In genomic region chr18:77055429-77056310, GRCh38 we compare ENCODE assay signal across 8 cellular contexts.
DNase-seq lines count a peak whose midpoint lies in the region; ATAC-seq, FAIRE-seq and TF ChIP-seq lines count a peak whose summit lies in the region.

No MANE protein-coding gene starts in this region.

- no peak for TF ChIP-seq CTCF in astrocyte (IDR thresholded peaks at IDR 0.05; ENCODE audit: insufficient read depth, low read depth, low read length)
- TF ChIP-seq CTCF in mesothelial cell of epicardium (IDR thresholded peaks at IDR 0.05; ENCODE audit: unreplicated experiment): no peak

- H3K36me3 Mint-ChIP-seq in astrocyte (ENCODE audit: low read depth, unreplicated experiment) (no peaks in the 10 kb centered on the region), mesothelial cell of epicardium (no peaks in the 10 kb centered on the region)

- H3K27me3 Mint-ChIP-seq in astrocyte (ENCODE audit: low read depth, unreplicated experiment) (no peaks in the 10 kb centered on the region), mesothelial cell of epicardium (ENCODE audit: low read depth) (no peaks in the 10 kb centered on the region)

- peak overlapping the region; percentile 6 for H2AFZ ChIP-seq in astrocyte (ENCODE audit: low read depth, low read length)

- intact Hi-C loops in Right ventricle myocardium inferior (cut with DNase I) (loop anchor here (1.0 to 5.0 kb wide), 4 partner anchors 41 to 157 kb away; partner anchors contain the start of gene MBP), cardiac septum (cut with DNase I) (loop anchor here (1.0 kb wide), 1 partner anchor 55 kb away; no protein-coding TSS in a partner anchor), aorta (cut with DNase I) (loop anchor here in 1 of 2 donors (5.0 kb wide), 1 partner anchor 152 kb away; no protein-coding TSS in a partner anchor)

- H3K79me2 ChIP-seq in astrocyte (ENCODE audit: insufficient read depth, low read length): no peaks in the 10 kb centered on the region

- peak overlapping the region; percentile 74 for H3K9ac ChIP-seq in astrocyte (ENCODE audit: low read length)

- peaks cover 38% of the 10 kb centered on the region for H3K4me1 ChIP-seq in astrocyte (ENCODE audit: insufficient read depth, low read length)
- no peaks in the 10 kb centered on the region for H3K4me1 ChIP-seq in aorta (ENCODE audit: control insufficient read depth in 1 of 2, insufficient read depth in 2 of 2, low read length in 2 of 2)
- peaks cover 8% of the 10 kb centered on the region; the same call in 1 of the 2 replicates for H3K4me1 ChIP-seq in SJCRH30

- H3K27ac ChIP-seq in astrocyte (ENCODE audit: low read depth, low read length) (peak overlapping the region; percentile 91), aorta (ENCODE audit: low read depth in 1 of 2, low read length in 2 of 2) (no peak overlapping the region), SJCRH30 (no peak overlapping the region)

- peak overlapping the region; percentile 58 for H3K4me3 Mint-ChIP-seq in astrocyte (ENCODE audit: unreplicated experiment)
- no peak overlapping the region for H3K4me3 Mint-ChIP-seq in mesothelial cell of epicardium

- H3K4me1 Mint-ChIP-seq in astrocyte (ENCODE audit: low read depth, unreplicated experiment): peaks cover 23% of the 10 kb centered on the region
- H3K4me1 Mint-ChIP-seq in mesothelial cell of epicardium: peaks cover 30% of the 10 kb centered on the region

- H3K9me3 ChIP-seq in astrocyte (ENCODE audit: insufficient read depth, low read depth, low read length): no peaks in the 10 kb centered on the region
- no peaks in the 10 kb centered on the region for H3K9me3 ChIP-seq in aorta (ENCODE audit: control insufficient read depth, low read length)
- H3K9me3 ChIP-seq in SJCRH30 (replicated peaks): no peaks in the 10 kb centered on the region

- no peak overlapping the region for H3K4me3 ChIP-seq in astrocyte (ENCODE audit: insufficient read depth, low read depth, low read length)
- H3K4me3 ChIP-seq in aorta (ENCODE audit: low read length in 2 of 2): no peak overlapping the region
- no peak overlapping the region; the same call in 1 of the 2 replicates for H3K4me3 ChIP-seq in SJCRH30

- H3K27me3 ChIP-seq in astrocyte (ENCODE audit: insufficient read depth, low read length) (no peaks in the 10 kb centered on the region), aorta (ENCODE audit: control insufficient read depth in 1 of 2, insufficient read depth in 2 of 2, low read length in 1 of 2) (no peaks in the 10 kb centered on the region), SJCRH30 (no peaks in the 10 kb centered on the region)

- DNase-seq in Right ventricle myocardium inferior (ENCODE audit: missing footprints) (peak; percentile 87), cardiac septum (ENCODE audit: low spot score) (no peak), astrocyte (ENCODE audit: low read depth) (no peak), mesothelial cell of epicardium (ENCODE audit: low spot score in 2 of 2, unreplicated experiment in 2 of 2) (no peak), aorta (peak; percentile 68 to 80), NCI-H2171 (lab: John Stamatoyannopoulos, UW) (no peak), SJCRH30 (no peak)

- ATAC-seq in Right ventricle myocardium inferior (peak; percentile 15), aorta (ENCODE audit: low FRiP score) (no peak), HG02981 (IDR thresholded peaks at IDR 0.05; ENCODE audit: unreplicated experiment) (no peak)

- H3K4me2 ChIP-seq in astrocyte (ENCODE audit: low read length): peak overlapping the region; percentile 79

- WGBS in aorta, 2 donors: 90 to 96% methylated on average over 16 of the region's 16 CpGs

- H4K20me1 ChIP-seq in astrocyte (ENCODE audit: insufficient read depth, low read length): no peaks in the 10 kb centered on the region

- no peak for FAIRE-seq in astrocyte (lab: Jason Lieb, UNC)

- H3K36me3 ChIP-seq in astrocyte (ENCODE audit: insufficient read depth, low read length) (no peaks in the 10 kb centered on the region), aorta (ENCODE audit: control insufficient read depth in 1 of 2, insufficient read depth in 2 of 2, low read length in 1 of 2) (no peaks in the 10 kb centered on the region), SJCRH30 (no peaks in the 10 kb centered on the region)

- H3K9me3 Mint-ChIP-seq in astrocyte (ENCODE audit: unreplicated experiment): peaks cover 4% of the 10 kb centered on the region
- H3K9me3 Mint-ChIP-seq in mesothelial cell of epicardium: no peaks in the 10 kb centered on the region

- H3K27ac Mint-ChIP-seq in astrocyte (ENCODE audit: unreplicated experiment): peak overlapping the region; percentile 75
- H3K27ac Mint-ChIP-seq in mesothelial cell of epicardium: peak overlapping the region; percentile 22

Comparison
In these comparisons a context has a peak if more than half of its experiments do, and no peak if none do; other contexts are left out.
1. DNase-seq: peak in Right ventricle myocardium inferior (single experiment) and aorta (2 of 2); none in cardiac septum (single experiment), astrocyte (single experiment), mesothelial cell of epicardium (0 of 2), NCI-H2171 (single experiment) and SJCRH30 (0 of 2).